Comparison of ENCODE assay signal across 32 cellular contexts in genomic region chr12:107801150-107801549, GRCh38. TPM values are rescaled to one million over a fixed set of nuclear protein-coding genes. Genes with fewer than 3 reads are reported as not detected.
DNase-seq lines count a peak whose midpoint lies in the region; ATAC-seq and TF ChIP-seq lines count a peak whose summit lies in the region.
"Had no signal": no experiment of that assay in that cellular context is flagged by ENCODE, and none has a peak within 500 bp of the region (broad histone marks: within the 10 kb centered on the region; RNA-seq: fewer than 3 reads in every experiment).

No MANE protein-coding gene starts in this region.

- no peaks in the 10 kb centered on the region for H3K79me2 ChIP-seq in OCI-LY3 (ENCODE audit: low read length)
- H3K79me2 ChIP-seq: hepatocyte had no signal

- H3K4me1 ChIP-seq in OCI-LY3 (ENCODE audit: low read length), result peaks cover 13% of the 10 kb centered on the region
- H3K4me1 ChIP-seq: foreskin keratinocyte, right lobe of liver, transverse colon had no signal

- no peak for TF ChIP-seq CTCF in OCI-LY3 (IDR thresholded peaks at IDR 0.05; ENCODE audit: low read depth, low read length)

- no peak overlapping the region for H2AFZ ChIP-seq in OCI-LY3 (ENCODE audit: low read depth, low read length)
- H2AFZ ChIP-seq: hepatocyte had no signal

- H3K36me3 ChIP-seq in OCI-LY3 (replicated peaks; ENCODE audit: low read depth, low read length), result no peaks in the 10 kb centered on the region
- H3K36me3 ChIP-seq: right lobe of liver, transverse colon had no signal

- no peak overlapping the region for H3K9ac ChIP-seq in OCI-LY3 (ENCODE audit: low read length)

- H4K20me1 ChIP-seq in OCI-LY3 (ENCODE audit: insufficient read depth, low read length), result no peaks in the 10 kb centered on the region

- H3K4me2 ChIP-seq in OCI-LY3 (ENCODE audit: low read length), result peak overlapping the region; percentile 22; the same call in 1 of the 2 replicates
- H3K4me2 ChIP-seq: hepatocyte had no signal

- 0 out of 2 replicates have a peak, but pooled peaks cover 8% of the 10 kb centered on the region for H3K27me3 ChIP-seq in OCI-LY3 (ENCODE audit: low read depth, low read length)
- H3K27me3 ChIP-seq: foreskin keratinocyte, hepatocyte, right lobe of liver had no signal

- H3K9me3 ChIP-seq in OCI-LY3 (ENCODE audit: insufficient read depth, low read length), result no peaks in the 10 kb centered on the region
- H3K9me3 ChIP-seq: right lobe of liver, transverse colon had no signal

- no peak for ATAC-seq in HG03025 (IDR thresholded peaks at IDR 0.05; ENCODE audit: low FRiP score, unreplicated experiment)
- ATAC-seq: foreskin keratinocyte, left colon, right lobe of liver, SK-N-SH treated with all-trans-retinoic acid at 6 μM for 48 hours had no signal

- no peak overlapping the region for H3K4me3 ChIP-seq in OCI-LY3 (ENCODE audit: low read length)
- H3K4me3 ChIP-seq: hepatocyte, right lobe of liver, transverse colon had no signal

- H3K27ac ChIP-seq in OCI-LY3 (ENCODE audit: low read length), result no peak overlapping the region
- H3K27ac ChIP-seq: foreskin keratinocyte, hepatocyte, right lobe of liver, transverse colon, VCaP had no signal

- DNase-seq in Daoy (ENCODE audit: low read depth), result peak; percentile 32
- peak; percentile 47 for DNase-seq in astrocyte of the hippocampus (ENCODE audit: low read depth, low spot score)
- DNase-seq in glomerular visceral epithelial cell (ENCODE audit: extremely low spot score), result peak; percentile 7
- DNase-seq in Ammon's horn (ENCODE audit: low spot score), result no peak
- DNase-seq in germinal center (ENCODE audit: low spot score), result no peak
- DNase-seq in iPS-NIHi7 (ENCODE audit: extremely low spot score), result no peak
- DNase-seq: activated CD4-positive, alpha-beta T cell treated with anti-CD3 and anti-CD28 coated beads, Interleukin-2, amount 10 ng/mL, durations not matched to agents 24 days and 14 days; activated gamma-delta T cell; activated naive CD8-positive, alpha-beta T cell treated with anti-CD3 and anti-CD28 coated beads, Interleukin-2, amount 10 ng/mL, durations not matched to agents 7 days and 5 days; activated T-cell treated with anti-CD3 and anti-CD28 coated beads, Interleukin-2, amount 50 U/mL, for 1 hour; DMS153; left colon; mammary epithelial cell; NCI-H1417; NCI-H2081; NCI-H226; right lobe of liver; stimulated activated CD4-positive, alpha-beta T cell treated with anti-CD3 and anti-CD28 coated beads, Interleukin-12 subunit alpha, Interleukin-12 subunit beta, amount 100 ng/mL, for 4 hours; stimulated activated CD4-positive, alpha-beta T cell treated with anti-CD3 and anti-CD28 coated beads, Interleukin-4, amount 100 ng/mL, for 1 hour; T-helper 2 cell; transverse colon had no signal

RNA-seq across cellular contexts. Expression of gene ASCL4, which starts 26.6 kb away (rescaled TPM):
- not detected in 2 replicates for total RNA-seq in Daoy (2014; rRNA removed; shearing (Covaris generic))
- total RNA-seq: A673; activated CD4-positive, alpha-beta T cell treated with anti-CD3 and anti-CD28 coated beads, Interleukin-2, amount 10 ng/mL, durations not matched to agents 24 days and 14 days; activated CD8-positive, alpha-beta memory T cell treated with anti-CD3 and anti-CD28 coated beads for 36 hours; activated naive CD8-positive, alpha-beta T cell treated with anti-CD3 and anti-CD28 coated beads, Interleukin-2, amount 10 ng/mL, durations not matched to agents 7 days and 5 days; chondrocyte; foreskin keratinocyte; left colon; mammary epithelial cell; MCF 10A; posterior vena cava; right lobe of liver; transverse colon had no signal

RNA-seq across cellular contexts. Expression of gene PRDM4, which starts 40.2 kb away (rescaled TPM):
- 39.9 and 43.2 TPM in 2 replicates for total RNA-seq in Daoy (2014; rRNA removed; shearing (Covaris generic))

Comparison
In these comparisons a context has a peak if more than half of its experiments do, and no peak if none do; other contexts are left out.
1. DNase-seq: peak in Daoy (single experiment), astrocyte of the hippocampus (single experiment) and glomerular visceral epithelial cell (single experiment); none in Ammon's horn (single experiment), germinal center (single experiment) and iPS-NIHi7 (single experiment).